19 cellular contexts compared by ENCODE assay signal in the genomic region with DNA sequence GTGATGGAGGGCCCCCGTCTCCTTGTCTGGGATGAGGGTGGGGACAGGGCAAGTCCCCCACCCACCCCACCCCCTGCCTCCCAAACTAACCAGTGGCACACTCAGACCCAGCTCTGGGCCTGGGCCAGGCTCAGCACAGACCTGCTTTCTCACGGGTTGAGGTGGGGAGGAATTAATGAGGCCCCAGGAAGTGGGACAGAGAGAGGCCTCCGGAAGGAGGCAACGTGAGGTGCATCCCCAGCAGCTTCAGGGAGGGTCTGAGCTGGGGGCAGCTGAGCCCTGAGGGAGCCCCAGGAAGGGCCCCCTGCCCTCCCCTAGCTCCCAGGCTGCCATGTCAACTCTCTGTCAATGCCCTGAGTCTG. TPM values are rescaled to one million over a fixed set of nuclear protein-coding genes. Genes with fewer than 3 reads are reported as not detected.
DNase-seq lines count a peak whose midpoint lies in the region; ATAC-seq and TF ChIP-seq lines count a peak whose summit lies in the region.
"Had no signal": no experiment of that assay in that cellular context is flagged by ENCODE, and none has a peak within 500 bp of the region (broad histone marks: within the 10 kb centered on the region; RNA-seq: fewer than 3 reads in every experiment).

No MANE protein-coding gene starts in this region.

- H3K27me3 Mint-ChIP-seq in activated CD4-positive, alpha-beta T cell treated with anti-CD3 and anti-CD28 coated beads for 36 hours: no peaks in the 10 kb centered on the region
- peaks cover 16% of the 10 kb centered on the region for H3K27me3 Mint-ChIP-seq in MCF 10A (ENCODE audit: insufficient read depth, unreplicated experiment)

- DNase-seq in activated CD4-positive, alpha-beta T cell treated with anti-CD3 and anti-CD28 coated beads for 36 hours: no peak
- no peak for DNase-seq in activated CD4-positive, alpha-beta T cell treated with anti-CD3 and anti-CD28 coated beads, Interleukin-2, amount 50 U/mL, for 4 hours
- peak; percentile 40 for DNase-seq in OCI-LY7 (ENCODE audit: low spot score)
- no peak for DNase-seq in neuronal stem cell (ENCODE audit: low spot score)
- no peak for DNase-seq in MCF 10A (ENCODE audit: unreplicated experiment)
- DNase-seq in NCI-H1930 (lab: John Stamatoyannopoulos, UW): no peak
- DNase-seq in mucosa of descending colon: no peak
- DNase-seq: DMS79 treated with DMSO at 0.1 percent for 48 hours, HFFc6, KG1, NCI-H1417 treated with DMSO at 0.1 percent for 48 hours, NCI-H2029, NCI-H345, NCI-H524 treated with DMSO at 0.1 percent for 48 hours, Right ventricle myocardium superior had no signal

- POLR2A ChIA-PET in activated CD4-positive, alpha-beta T cell treated with anti-CD3 and anti-CD28 coated beads for 36 hours (lab: Charles Lee): interaction anchor here (0.6 kb wide), 1 partner anchor 13 kb away, joined by 4 read pairs; no protein-coding TSS in a partner anchor
- POLR2A ChIA-PET in OCI-LY7 (lab: Charles Lee): interaction anchor here (0.8 kb wide), 2 partner anchors 11 to 26 kb away, joined by 3 read pairs; no protein-coding TSS in a partner anchor
- POLR2A ChIA-PET in MCF 10A (lab: Yijun Ruan, JAX): no interaction called here

- H3K36me3 Mint-ChIP-seq in activated CD4-positive, alpha-beta T cell treated with anti-CD3 and anti-CD28 coated beads for 36 hours (ENCODE audit: low read depth): no peaks in the 10 kb centered on the region
- H3K36me3 Mint-ChIP-seq in MCF 10A (ENCODE audit: insufficient read depth, unreplicated experiment): no peaks in the 10 kb centered on the region
- H3K36me3 Mint-ChIP-seq: CD14-positive monocyte had no signal

- H3K36me3 ChIP-seq in OCI-LY7 (ENCODE audit: insufficient read depth, low read length): no peaks in the 10 kb centered on the region
- no peaks in the 10 kb centered on the region for H3K36me3 ChIP-seq in neuronal stem cell (replicated peaks in 1 of 2; ENCODE audit: control insufficient read depth in 2 of 2, insufficient read depth in 2 of 2, low read length in 2 of 2)
- H3K36me3 ChIP-seq in mucosa of descending colon (ENCODE audit: low read depth): no peaks in the 10 kb centered on the region

- no peak overlapping the region for H2BK15ac ChIP-seq in neuronal stem cell (ENCODE audit: low read length)

- TF ChIP-seq CTCF in OCI-LY7 (conservative IDR thresholded peaks at IDR 0.05; ENCODE audit: low read length) (no peak), MCF 10A (IDR thresholded peaks at IDR 0.05; ENCODE audit: unreplicated experiment) (no peak), mucosa of descending colon (IDR thresholded peaks at IDR 0.05) (no peak)

- no peaks in the 10 kb centered on the region for H4K20me1 ChIP-seq in OCI-LY7 (ENCODE audit: insufficient read depth, low read length)

- peak overlapping the region; percentile 63 for H2BK12ac ChIP-seq in neuronal stem cell (ENCODE audit: low read length)

- no peak overlapping the region for H3K23ac ChIP-seq in neuronal stem cell (ENCODE audit: low read depth, low read length, poor library complexity)

- H3K79me1 ChIP-seq in neuronal stem cell (ENCODE audit: low read depth, low read length): no peaks in the 10 kb centered on the region

- peak; percentile 40 for ATAC-seq in activated CD4-positive, alpha-beta T cell treated with anti-CD3 and anti-CD28 coated beads for 36 hours
- ATAC-seq in mucosa of descending colon: no peak

- H3K9me3 ChIP-seq in OCI-LY7 (ENCODE audit: low read length): no peaks in the 10 kb centered on the region
- H3K9me3 ChIP-seq in neuronal stem cell (replicated peaks in 1 of 2; ENCODE audit: control insufficient read depth in 2 of 2, insufficient read depth in 1 of 2, low read depth in 1 of 2, low read length in 2 of 2): no peaks in the 10 kb centered on the region
- H3K9me3 ChIP-seq in mucosa of descending colon: no peaks in the 10 kb centered on the region

- H4K8ac ChIP-seq in neuronal stem cell (ENCODE audit: low read depth, low read length): no peak overlapping the region

- no peaks in the 10 kb centered on the region for H3K9me2 ChIP-seq in OCI-LY7 (ENCODE audit: insufficient read depth, low read length)

- H3K27me3 ChIP-seq in neuronal stem cell (ENCODE audit: control insufficient read depth in 3 of 3, insufficient read depth in 3 of 3, low read depth in 1 of 3, low read length in 3 of 3): peaks cover 0 to 29% (median 2%) of the 10 kb centered on the region in 3 experiments

- H3K79me2 ChIP-seq in OCI-LY7 (ENCODE audit: insufficient read depth, low read depth, low read length): no peaks in the 10 kb centered on the region

- no peak overlapping the region for H4K91ac ChIP-seq in neuronal stem cell (ENCODE audit: low read depth, low read length, poor library complexity)

- H3K4me3 Mint-ChIP-seq in activated CD4-positive, alpha-beta T cell treated with anti-CD3 and anti-CD28 coated beads for 36 hours: no peak overlapping the region
- no peak overlapping the region for H3K4me3 Mint-ChIP-seq in MCF 10A (ENCODE audit: unreplicated experiment)
- H3K4me3 Mint-ChIP-seq: CD14-positive monocyte, HFFc6 had no signal

- BruUV-seq in OCI-LY7 (replicated peaks; lab: Mats Ljungman, UMichigan) (no TSS peak), MCF 10A (replicated peaks; lab: Mats Ljungman, UMichigan) (no TSS peak)

- CTCF ChIA-PET in activated CD4-positive, alpha-beta T cell treated with anti-CD3 and anti-CD28 coated beads for 36 hours (lab: Charles Lee): interaction anchor here (0.6 to 2.6 kb wide), 8 partner anchors 19 to 1176 kb away, joined by 3 to 19 read pairs (median 4); no protein-coding TSS in a partner anchor
- CTCF ChIA-PET in OCI-LY7 (lab: Charles Lee; ENCODE audit: unreplicated experiment) (interaction anchor here (0.7 to 1.2 kb wide), 3 partner anchors 14 to 25 kb away, joined by 3 to 4 read pairs (median 4); no protein-coding TSS in a partner anchor), MCF 10A (lab: Yijun Ruan, JAX) (interaction anchor here (0.6 to 15.0 kb wide), 10 partner anchors 10 to 148 kb away, joined by 3 to 209 read pairs (median 4); partner anchors contain the start of gene GNAT1)

- H2BK120ac ChIP-seq in neuronal stem cell (ENCODE audit: low read depth, low read length): peak overlapping the region; percentile 81

- H3K14ac ChIP-seq in neuronal stem cell (ENCODE audit: low read length): no peak overlapping the region

- H3K27ac Mint-ChIP-seq in activated CD4-positive, alpha-beta T cell treated with anti-CD3 and anti-CD28 coated beads for 36 hours: no peak overlapping the region
- no peak overlapping the region for H3K27ac Mint-ChIP-seq in MCF 10A (ENCODE audit: low read depth, unreplicated experiment)
- H3K27ac Mint-ChIP-seq: CD14-positive monocyte, HFFc6 had no signal

- no CpG with 5 or more reads among the region's 4 CpGs for WGBS in neuronal stem cell (ENCODE audit: extremely low coverage in 2 of 2, insufficient read length in 2 of 2, insufficient replicate concordance in 1 of 2), 2 donors

- H3K4me1 ChIP-seq in OCI-LY7 (ENCODE audit: insufficient read depth, low read length, poor library complexity, severe bottlenecking) (peaks cover 19% of the 10 kb centered on the region), neuronal stem cell (ENCODE audit: control insufficient read depth in 2 of 2, insufficient read depth in 1 of 2, low read depth in 1 of 2, low read length in 2 of 2) (peaks cover 0 to 18% of the 10 kb centered on the region in 2 donors), mucosa of descending colon (ENCODE audit: low read depth) (peaks cover 3% of the 10 kb centered on the region)

- H2AFZ ChIP-seq in OCI-LY7 (ENCODE audit: low read length) (peak overlapping the region; percentile 45; the same call in 1 of the 2 replicates), neuronal stem cell (ENCODE audit: low read length) (peak overlapping the region; percentile 75)

- intact Hi-C loops in activated CD4-positive, alpha-beta T cell treated with anti-CD3 and anti-CD28 coated beads for 36 hours (cut with DNase I, micrococcal nuclease): loop anchor here in 1 of 2 experiments (10.0 kb wide), 1 partner anchor 1376 kb away; the partner anchor contains the start of gene PRKAR2A
- intact Hi-C loops in OCI-LY7 (cut with micrococcal nuclease; ENCODE audit: unreplicated experiment) (loop anchor here (1.0 to 10.0 kb wide), 2 partner anchors 27 to 416 kb away; partner anchors contain the start of gene INKA1), MCF 10A (cut with micrococcal nuclease) (no loop called here), mucosa of descending colon (cut with DNase I, micrococcal nuclease) (loop anchor here in 1 of 2 donors (10.0 kb wide), 1 partner anchor 54 kb away; the partner anchor contains the start of gene LSMEM2)

- H3K27ac ChIP-seq in OCI-LY7 (ENCODE audit: low read depth, low read length, poor library complexity, severe bottlenecking): no peak overlapping the region
- peak overlapping the region; percentile 41 for H3K27ac ChIP-seq in cingulate gyrus (ENCODE audit: low read depth, low read length)
- no peak overlapping the region for H3K27ac ChIP-seq in neuronal stem cell (replicated peaks; ENCODE audit: low read length)
- H3K27ac ChIP-seq: 22Rv1 had no signal

- no peak overlapping the region for H3K18ac ChIP-seq in neuronal stem cell (ENCODE audit: low read length)

- peak overlapping the region; percentile 51 for H2AK5ac ChIP-seq in neuronal stem cell (ENCODE audit: low read depth, low read length)

- peak overlapping the region; percentile 48 for H2BK5ac ChIP-seq in neuronal stem cell (ENCODE audit: low read length)

- peak overlapping the region; percentile 38 for H3K4me2 ChIP-seq in OCI-LY7 (ENCODE audit: low read length)
- no peak overlapping the region for H3K4me2 ChIP-seq in neuronal stem cell (ENCODE audit: insufficient read depth, low read length, poor library complexity, severe bottlenecking)

- no peaks in the 10 kb centered on the region for H3K9me3 Mint-ChIP-seq in activated CD4-positive, alpha-beta T cell treated with anti-CD3 and anti-CD28 coated beads for 36 hours (ENCODE audit: low read depth)
- H3K9me3 Mint-ChIP-seq in MCF 10A (ENCODE audit: unreplicated experiment): no peaks in the 10 kb centered on the region
- H3K9me3 Mint-ChIP-seq: CD14-positive monocyte, HFFc6 had no signal

- H3K4me1 Mint-ChIP-seq in activated CD4-positive, alpha-beta T cell treated with anti-CD3 and anti-CD28 coated beads for 36 hours: peaks cover 6% of the 10 kb centered on the region
- no peaks in the 10 kb centered on the region for H3K4me1 Mint-ChIP-seq in MCF 10A (ENCODE audit: insufficient read depth, unreplicated experiment)

- H3K4me3 ChIP-seq in OCI-LY7 (ENCODE audit: low read depth, low read length, poor library complexity, severe bottlenecking): no peak overlapping the region
- no peak overlapping the region for H3K4me3 ChIP-seq in neuronal stem cell (ENCODE audit: low read length in 2 of 2)
- H3K4me3 ChIP-seq in mucosa of descending colon: no peak overlapping the region

- no peak overlapping the region for H3K4ac ChIP-seq in neuronal stem cell (ENCODE audit: low read length)

- no peak overlapping the region for H3K9ac ChIP-seq in neuronal stem cell (ENCODE audit: low read depth, low read length, poor library complexity)

RNA-seq across cellular contexts. Expression of gene GNAI2, which starts 15.0 kb away (rescaled TPM):
- total RNA-seq in activated CD4-positive, alpha-beta T cell treated with anti-CD3 and anti-CD28 coated beads for 36 hours: 100 to 1,000 TPM; 280 to 341 TPM
- total RNA-seq in OCI-LY7 (2014; rRNA removed; shearing (Covaris generic)): 165 and 190 TPM in 2 replicates
- total RNA-seq in OCI-LY7 (2022) (256 and 266 TPM in 2 replicates), MCF 10A (2022) (122 and 123 TPM in 2 replicates), mucosa of descending colon (100 to 1,000 TPM in 1 of 3 donors, 10 to 100 TPM in 2; 47.0 to 190 (median 96.4) TPM)
- polyA plus RNA-seq in neuronal stem cell (2013, experiment 1 of 2): 457 TPM
- 458 TPM for polyA plus RNA-seq in neuronal stem cell (2013, experiment 2 of 2)

RNA-seq across cellular contexts. Expression of gene SLC38A3, which starts 16.0 kb away (rescaled TPM):
- total RNA-seq in activated CD4-positive, alpha-beta T cell treated with anti-CD3 and anti-CD28 coated beads for 36 hours: under 1 TPM in 1 of 2 experiments, not detected in 1; 0.12 TPM
- total RNA-seq in OCI-LY7 (2014; rRNA removed; shearing (Covaris generic)): not detected in 2 replicates
- total RNA-seq in OCI-LY7 (2022) (not detected in 2 replicates), MCF 10A (2022) (not detected in 2 replicates), mucosa of descending colon (under 1 TPM in 2 of 3 donors, not detected in 1; 0.29 to 0.32 TPM)
- 3.5 TPM for polyA plus RNA-seq in neuronal stem cell (2013, experiment 1 of 2)
- polyA plus RNA-seq in neuronal stem cell (2013, experiment 2 of 2): 3.2 TPM
- polyA plus RNA-seq: CD14-positive monocyte had no signal

RNA-seq across cellular contexts. Expression of gene GNAT1, which starts 29.6 kb away (rescaled TPM):
- under 1 TPM in 1 of 2 experiments, not detected in 1; 0.14 TPM for total RNA-seq in activated CD4-positive, alpha-beta T cell treated with anti-CD3 and anti-CD28 coated beads for 36 hours
- not detected in 2 replicates for total RNA-seq in OCI-LY7 (2014; rRNA removed; shearing (Covaris generic))
- not detected in 2 replicates for total RNA-seq in OCI-LY7 (2022)
- polyA plus RNA-seq in neuronal stem cell (2013, experiment 1 of 2): 0.03 TPM
- polyA plus RNA-seq in neuronal stem cell (2013, experiment 2 of 2): 0.04 TPM
- 0.49 TPM in 1 of 2 replicates, not detected in the other for total RNA-seq in MCF 10A (2022)
- total RNA-seq in mucosa of descending colon: not detected
- total RNA-seq: G401, HFFc6, Right ventricle myocardium superior had no signal
- polyA plus RNA-seq: CD14-positive monocyte had no signal

RNA-seq across cellular contexts. Expression of gene SEMA3B, which starts 47.9 kb away (rescaled TPM):
- 1 to 10 TPM; 1.6 to 2.1 TPM for total RNA-seq in activated CD4-positive, alpha-beta T cell treated with anti-CD3 and anti-CD28 coated beads for 36 hours
- 0.10 and 0.28 TPM in 2 replicates for total RNA-seq in OCI-LY7 (2014; rRNA removed; shearing (Covaris generic))
- total RNA-seq in OCI-LY7 (2022): 0.82 and 1.2 TPM in 2 replicates
- 5.0 TPM for polyA plus RNA-seq in neuronal stem cell (2013, experiment 1 of 2)
- 5.2 TPM for polyA plus RNA-seq in neuronal stem cell (2013, experiment 2 of 2)
- 7.6 and 12.5 TPM in 2 replicates for total RNA-seq in MCF 10A (2022)
- total RNA-seq in mucosa of descending colon: 100 to 1,000 TPM in 1 of 3 donors, 10 to 100 TPM in 2; 42.0 to 129 (median 59.2) TPM
- polyA plus RNA-seq: CD14-positive monocyte had no signal

RNA-seq across cellular contexts. Expression of gene LSMEM2, which starts 57.9 kb away (rescaled TPM):
- total RNA-seq in activated CD4-positive, alpha-beta T cell treated with anti-CD3 and anti-CD28 coated beads for 36 hours: not detected
- total RNA-seq in OCI-LY7 (2014; rRNA removed; shearing (Covaris generic)): not detected in 2 replicates
- total RNA-seq in OCI-LY7 (2022) (not detected in 2 replicates), MCF 10A (2022) (0.20 TPM in 1 of 2 replicates, not detected in the other), mucosa of descending colon (under 1 TPM in 1 of 3 donors, not detected in 2; 0.32 TPM)
- 0.28 TPM for polyA plus RNA-seq in neuronal stem cell (2013, experiment 1 of 2)
- polyA plus RNA-seq in neuronal stem cell (2013, experiment 2 of 2): 0.21 TPM
- polyA plus RNA-seq: CD14-positive monocyte had no signal
